1 cellular context compared by ENCODE assay signal in genomic region chr1:197146108-197147095, GRCh38.
A peak's percentile ranks its signal among the peaks of the same experiment; 100 is the strongest.
TF ChIP-seq lines count a peak whose summit lies in the region.

TSS of gene ASPM (minus strand) at chr1:197146669. CDS start at chr1:197146437, 232 bp downstream.

TF ChIP-seq in GM12878, 131 proteins besides CTCF, POLR2A, EP300 and RAD21 (continued from another document and continues in another):
- TF ChIP-seq, protein P1, sequence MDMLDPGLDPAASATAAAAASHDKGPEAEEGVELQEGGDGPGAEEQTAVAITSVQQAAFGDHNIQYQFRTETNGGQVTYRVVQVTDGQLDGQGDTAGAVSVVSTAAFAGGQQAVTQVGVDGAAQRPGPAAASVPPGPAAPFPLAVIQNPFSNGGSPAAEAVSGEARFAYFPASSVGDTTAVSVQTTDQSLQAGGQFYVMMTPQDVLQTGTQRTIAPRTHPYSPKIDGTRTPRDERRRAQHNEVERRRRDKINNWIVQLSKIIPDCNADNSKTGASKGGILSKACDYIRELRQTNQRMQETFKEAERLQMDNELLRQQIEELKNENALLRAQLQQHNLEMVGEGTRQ (IDR thresholded peaks at IDR 0.05; ENCODE audit: borderline replicate concordance, low read depth, low read length), result peak; percentile 17; the same call in 1 of the 2 replicates
- TF ChIP-seq NR2C1 (IDR thresholded peaks at IDR 0.05) (no peak), ATF2 (IDR thresholded peaks at IDR 0.05; ENCODE audit: low read length) (0 out of 2 replicates have a peak, but pooled peaks have one; percentile 17), FOXM1 (IDR thresholded peaks at IDR 0.05; ENCODE audit: low read depth, low read length) (peak; percentile 96), POLR2AphosphoS5 (IDR thresholded peaks at IDR 0.05; ENCODE audit: low read length) (0 out of 2 replicates have a peak, but pooled peaks have one; percentile 30), MTA2 (IDR thresholded peaks at IDR 0.05; ENCODE audit: low read depth) (0 out of 2 replicates have a peak, but pooled peaks have one; percentile 9), KLF5 (IDR thresholded peaks at IDR 0.05; ENCODE audit: partially characterized antibody) (peak; percentile 36), E2F4 (IDR thresholded peaks at IDR 0.05; ENCODE audit: low read depth, low read length) (peak; percentile 99), NFYA (IDR thresholded peaks at IDR 0.05; ENCODE audit: borderline replicate concordance, low read depth, low read length) (peak; percentile 79), CREM (IDR thresholded peaks at IDR 0.05; ENCODE audit: low read depth) (0 out of 2 replicates have a peak, but pooled peaks have one; percentile 33), YY1 (IDR thresholded peaks at IDR 0.05; ENCODE audit: low read depth, low read length) (peak; percentile 86), TAF1 (IDR thresholded peaks at IDR 0.05; ENCODE audit: borderline replicate concordance, low read depth, low read length) (no peak), TARDBP (IDR thresholded peaks at IDR 0.05; ENCODE audit: borderline replicate concordance) (no peak), PML (IDR thresholded peaks at IDR 0.05; ENCODE audit: low read length) (no peak), CREB1 (IDR thresholded peaks at IDR 0.05; ENCODE audit: low read depth) (peak; percentile 69), BHLHE40 (IDR thresholded peaks at IDR 0.05; ENCODE audit: borderline replicate concordance in 1 of 2, low read depth in 2 of 2, low read length in 1 of 2) (peak in 1 of 2 experiments; percentile 18; a peak in 1 of 4 replicates), SIN3A (IDR thresholded peaks at IDR 0.05; ENCODE audit: low read depth, low read length) (peak; percentile 99), SP1 (IDR thresholded peaks at IDR 0.05; ENCODE audit: low read depth, low read length) (peak; percentile 98), HDGF (IDR thresholded peaks at IDR 0.05) (no peak), SMAD1 (IDR thresholded peaks at IDR 0.05; ENCODE audit: low read depth, partially characterized antibody) (no peak), CBFB (IDR thresholded peaks at IDR 0.05; ENCODE audit: low read depth) (peak; percentile 27; the same call in 1 of the 2 replicates), CHD2 (IDR thresholded peaks at IDR 0.05; ENCODE audit: borderline replicate concordance, low read depth, low read length) (peak; percentile 92), PAX8 (IDR thresholded peaks at IDR 0.05) (no peak), ZNF207 (IDR thresholded peaks at IDR 0.05; ENCODE audit: borderline replicate concordance) (no peak), MAX (IDR thresholded peaks at IDR 0.05; ENCODE audit: low read depth, low read length) (peak; percentile 86), PBX3 (IDR thresholded peaks at IDR 0.05; ENCODE audit: insufficient replicate concordance, low read depth, low read length) (peak; percentile 95), HSF1 (IDR thresholded peaks at IDR 0.05; ENCODE audit: low read depth, low read length) (no peak), GATAD2B (conservative IDR thresholded peaks at IDR 0.05; ENCODE audit: low read depth) (no peak), SPI1 (IDR thresholded peaks at IDR 0.05; ENCODE audit: borderline replicate concordance, insufficient read depth, low read depth, low read length) (0 out of 2 replicates have a peak, but pooled peaks have one; percentile 12), FOS (IDR thresholded peaks at IDR 0.05; ENCODE audit: borderline replicate concordance, extremely low read depth, insufficient read length) (peak; percentile 55), NBN (IDR thresholded peaks at IDR 0.05) (0 out of 2 replicates have a peak, but pooled peaks have one; percentile 46), IRF3 (IDR thresholded peaks at IDR 0.05) (peak; percentile 86), FOXK2 (IDR thresholded peaks at IDR 0.05) (no peak), ETV6 (conservative IDR thresholded peaks at IDR 0.05 in 1 of 2, IDR thresholded peaks at IDR 0.05 in 1 of 2; ENCODE audit: borderline replicate concordance in 1 of 2, low read depth in 1 of 2) (no peak), HDAC2 (IDR thresholded peaks at IDR 0.05) (peak; percentile 82; the same call in 1 of the 2 replicates)
- TF ChIP-seq, protein P2, sequence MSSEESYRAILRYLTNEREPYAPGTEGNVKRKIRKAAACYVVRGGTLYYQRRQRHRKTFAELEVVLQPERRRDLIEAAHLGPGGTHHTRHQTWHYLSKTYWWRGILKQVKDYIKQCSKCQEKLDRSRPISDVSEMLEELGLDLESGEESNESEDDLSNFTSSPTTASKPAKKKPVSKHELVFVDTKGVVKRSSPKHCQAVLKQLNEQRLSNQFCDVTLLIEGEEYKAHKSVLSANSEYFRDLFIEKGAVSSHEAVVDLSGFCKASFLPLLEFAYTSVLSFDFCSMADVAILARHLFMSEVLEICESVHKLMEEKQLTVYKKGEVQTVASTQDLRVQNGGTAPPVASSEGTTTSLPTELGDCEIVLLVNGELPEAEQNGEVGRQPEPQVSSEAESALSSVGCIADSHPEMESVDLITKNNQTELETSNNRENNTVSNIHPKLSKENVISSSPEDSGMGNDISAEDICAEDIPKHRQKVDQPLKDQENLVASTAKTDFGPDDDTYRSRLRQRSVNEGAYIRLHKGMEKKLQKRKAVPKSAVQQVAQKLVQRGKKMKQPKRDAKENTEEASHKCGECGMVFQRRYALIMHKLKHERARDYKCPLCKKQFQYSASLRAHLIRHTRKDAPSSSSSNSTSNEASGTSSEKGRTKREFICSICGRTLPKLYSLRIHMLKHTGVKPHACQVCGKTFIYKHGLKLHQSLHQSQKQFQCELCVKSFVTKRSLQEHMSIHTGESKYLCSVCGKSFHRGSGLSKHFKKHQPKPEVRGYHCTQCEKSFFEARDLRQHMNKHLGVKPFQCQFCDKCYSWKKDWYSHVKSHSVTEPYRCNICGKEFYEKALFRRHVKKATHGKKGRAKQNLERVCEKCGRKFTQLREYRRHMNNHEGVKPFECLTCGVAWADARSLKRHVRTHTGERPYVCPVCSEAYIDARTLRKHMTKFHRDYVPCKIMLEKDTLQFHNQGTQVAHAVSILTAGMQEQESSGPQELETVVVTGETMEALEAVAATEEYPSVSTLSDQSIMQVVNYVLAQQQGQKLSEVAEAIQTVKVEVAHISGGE (CRISPR knock-in tag; IDR thresholded peaks at IDR 0.05), result no peak
- TF ChIP-seq, protein P3, sequence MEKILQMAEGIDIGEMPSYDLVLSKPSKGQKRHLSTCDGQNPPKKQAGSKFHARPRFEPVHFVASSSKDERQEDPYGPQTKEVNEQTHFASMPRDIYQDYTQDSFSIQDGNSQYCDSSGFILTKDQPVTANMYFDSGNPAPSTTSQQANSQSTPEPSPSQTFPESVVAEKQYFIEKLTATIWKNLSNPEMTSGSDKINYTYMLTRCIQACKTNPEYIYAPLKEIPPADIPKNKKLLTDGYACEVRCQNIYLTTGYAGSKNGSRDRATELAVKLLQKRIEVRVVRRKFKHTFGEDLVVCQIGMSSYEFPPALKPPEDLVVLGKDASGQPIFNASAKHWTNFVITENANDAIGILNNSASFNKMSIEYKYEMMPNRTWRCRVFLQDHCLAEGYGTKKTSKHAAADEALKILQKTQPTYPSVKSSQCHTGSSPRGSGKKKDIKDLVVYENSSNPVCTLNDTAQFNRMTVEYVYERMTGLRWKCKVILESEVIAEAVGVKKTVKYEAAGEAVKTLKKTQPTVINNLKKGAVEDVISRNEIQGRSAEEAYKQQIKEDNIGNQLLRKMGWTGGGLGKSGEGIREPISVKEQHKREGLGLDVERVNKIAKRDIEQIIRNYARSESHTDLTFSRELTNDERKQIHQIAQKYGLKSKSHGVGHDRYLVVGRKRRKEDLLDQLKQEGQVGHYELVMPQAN (conservative IDR thresholded peaks at IDR 0.05), result peak; percentile 100
- TF ChIP-seq, protein P4, sequence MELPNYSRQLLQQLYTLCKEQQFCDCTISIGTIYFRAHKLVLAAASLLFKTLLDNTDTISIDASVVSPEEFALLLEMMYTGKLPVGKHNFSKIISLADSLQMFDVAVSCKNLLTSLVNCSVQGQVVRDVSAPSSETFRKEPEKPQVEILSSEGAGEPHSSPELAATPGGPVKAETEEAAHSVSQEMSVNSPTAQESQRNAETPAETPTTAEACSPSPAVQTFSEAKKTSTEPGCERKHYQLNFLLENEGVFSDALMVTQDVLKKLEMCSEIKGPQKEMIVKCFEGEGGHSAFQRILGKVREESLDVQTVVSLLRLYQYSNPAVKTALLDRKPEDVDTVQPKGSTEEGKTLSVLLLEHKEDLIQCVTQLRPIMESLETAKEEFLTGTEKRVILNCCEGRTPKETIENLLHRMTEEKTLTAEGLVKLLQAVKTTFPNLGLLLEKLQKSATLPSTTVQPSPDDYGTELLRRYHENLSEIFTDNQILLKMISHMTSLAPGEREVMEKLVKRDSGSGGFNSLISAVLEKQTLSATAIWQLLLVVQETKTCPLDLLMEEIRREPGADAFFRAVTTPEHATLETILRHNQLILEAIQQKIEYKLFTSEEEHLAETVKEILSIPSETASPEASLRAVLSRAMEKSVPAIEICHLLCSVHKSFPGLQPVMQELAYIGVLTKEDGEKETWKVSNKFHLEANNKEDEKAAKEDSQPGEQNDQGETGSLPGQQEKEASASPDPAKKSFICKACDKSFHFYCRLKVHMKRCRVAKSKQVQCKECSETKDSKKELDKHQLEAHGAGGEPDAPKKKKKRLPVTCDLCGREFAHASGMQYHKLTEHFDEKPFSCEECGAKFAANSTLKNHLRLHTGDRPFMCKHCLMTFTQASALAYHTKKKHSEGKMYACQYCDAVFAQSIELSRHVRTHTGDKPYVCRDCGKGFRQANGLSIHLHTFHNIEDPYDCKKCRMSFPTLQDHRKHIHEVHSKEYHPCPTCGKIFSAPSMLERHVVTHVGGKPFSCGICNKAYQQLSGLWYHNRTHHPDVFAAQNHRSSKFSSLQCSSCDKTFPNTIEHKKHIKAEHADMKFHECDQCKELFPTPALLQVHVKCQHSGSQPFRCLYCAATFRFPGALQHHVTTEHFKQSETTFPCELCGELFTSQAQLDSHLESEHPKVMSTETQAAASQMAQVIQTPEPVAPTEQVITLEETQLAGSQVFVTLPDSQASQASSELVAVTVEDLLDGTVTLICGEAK (IDR thresholded peaks at IDR 0.05; ENCODE audit: borderline replicate concordance), result peak; percentile 26; the same call in 1 of the 2 replicates
- TF ChIP-seq, protein P5, sequence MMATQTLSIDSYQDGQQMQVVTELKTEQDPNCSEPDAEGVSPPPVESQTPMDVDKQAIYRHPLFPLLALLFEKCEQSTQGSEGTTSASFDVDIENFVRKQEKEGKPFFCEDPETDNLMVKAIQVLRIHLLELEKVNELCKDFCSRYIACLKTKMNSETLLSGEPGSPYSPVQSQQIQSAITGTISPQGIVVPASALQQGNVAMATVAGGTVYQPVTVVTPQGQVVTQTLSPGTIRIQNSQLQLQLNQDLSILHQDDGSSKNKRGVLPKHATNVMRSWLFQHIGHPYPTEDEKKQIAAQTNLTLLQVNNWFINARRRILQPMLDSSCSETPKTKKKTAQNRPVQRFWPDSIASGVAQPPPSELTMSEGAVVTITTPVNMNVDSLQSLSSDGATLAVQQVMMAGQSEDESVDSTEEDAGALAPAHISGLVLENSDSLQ (IDR thresholded peaks at IDR 0.05), result peak; percentile 98
